ENCODE assay signal across 23 cellular contexts in the genomic region with DNA sequence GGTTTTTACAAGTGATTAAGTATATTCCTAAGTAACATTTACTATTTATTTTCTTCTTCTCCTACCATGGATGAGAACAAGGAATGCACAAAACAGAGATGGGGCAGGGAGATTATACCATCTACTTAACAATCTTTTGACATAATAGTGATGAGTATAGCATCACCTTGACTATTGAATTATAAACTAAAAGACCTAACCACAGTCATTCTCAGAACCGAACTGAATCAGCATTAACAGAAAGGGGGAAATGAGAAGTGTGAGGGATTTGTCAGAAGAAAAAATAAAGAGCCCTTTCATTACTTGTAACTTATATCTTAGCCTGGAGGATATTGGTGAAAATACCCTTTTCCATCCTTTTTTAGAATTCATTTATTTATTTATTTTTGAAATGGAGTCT. TPM values are rescaled to one million over a fixed set of nuclear protein-coding genes. Genes with fewer than 3 reads are reported as not detected.
A peak's percentile ranks its signal among the peaks of the same experiment; 100 is the strongest.
DNase-seq lines count a peak whose midpoint lies in the region; ATAC-seq, FAIRE-seq and TF ChIP-seq lines count a peak whose summit lies in the region.
"Had no signal": no experiment of that assay in that cellular context is flagged by ENCODE, and none has a peak within 500 bp of the region (broad histone marks: within the 10 kb centered on the region; RNA-seq: fewer than 3 reads in every experiment).

No MANE protein-coding gene starts in this region.

- DNase-seq in GM12892 (ENCODE audit: insufficient read length) (no peak), foreskin melanocyte (peak; percentile 2), H4 (ENCODE audit: low spot score) (no peak), RCC 7860 (ENCODE audit: low spot score) (no peak), NCI-H1694 (lab: John Stamatoyannopoulos, UW) (no peak)
- DNase-seq: islet precursor cell; NCI-H2171; NCI-H526 treated with DMSO at 0.1 percent for 48 hours; stimulated activated naive CD4-positive, alpha-beta T cell treated with Interleukin-2 at 50 U/mL for 16 hours had no signal

- peak; percentile 61 for FAIRE-seq in GM12892 (lab: Jason Lieb, UNC)
- no peak for FAIRE-seq in RCC 7860 (lab: Jason Lieb, UNC)
- FAIRE-seq: bronchial epithelial cell had no signal

- ATAC-seq in GM18873 (IDR thresholded peaks at IDR 0.05; ENCODE audit: low FRiP score, unreplicated experiment) (peak; percentile 46), HG03159 (IDR thresholded peaks at IDR 0.05; ENCODE audit: unreplicated experiment) (peak; percentile 70)
- ATAC-seq: sciatic nerve had no signal

- TF ChIP-seq POLR2A in GM12892 (IDR thresholded peaks at IDR 0.05; ENCODE audit: low read depth, low read length), result no peak

RNA-seq across cellular contexts. Expression of a gene that starts 21.9 kb away (rescaled TPM):
- not detected for polyA plus RNA-seq in GM12892 (2012; ENCODE audit: missing spikeins)
- not detected in 2 replicates for total RNA-seq in H4 (2014; rRNA removed; shearing (Covaris generic))
- total RNA-seq: activated T-helper 2 cell treated with anti-CD3 and anti-CD28 coated beads, Interferon-gamma antibody, Interleukin-2, Interleukin-4, amounts not matched to agents 10 μg/mL and 5 μg/mL and 100 μg/mL, durations not matched to agents 14 hours and 24 hours and 36 hours; adrenal gland; bronchial epithelial cell; fibroblast of villous mesenchyme; LHCN-M2; lung microvascular endothelial cell; osteocyte; PC-3; sciatic nerve; SJCRH30; T-helper 1 cell treated with Interleukin-12 subunit alpha and Interleukin-12 subunit beta and Interleukin-4 antibody, amounts not matched to agents 30 ng/mL and 1 ng/mL, for 36 hours; tibial nerve had no signal
- polyA plus RNA-seq: adrenal gland had no signal
